Comparison of ENCODE assay signal across 29 cellular contexts in genomic region chr18:52063923-52064322, GRCh38.
"Had no signal": no experiment of that assay in that cellular context is flagged by ENCODE, and none has a peak within 500 bp of the region (broad histone marks: within the 10 kb centered on the region; RNA-seq: fewer than 3 reads in every experiment).

No MANE protein-coding gene starts in this region.

- H3K4me3 ChIP-seq: ovary, psoas muscle, right lobe of liver, sigmoid colon, stomach, thoracic aorta, thyroid gland, tibial nerve, upper lobe of left lung, vagina had no signal

- DNase-seq: naive B cell; naive thymus-derived CD8-positive, alpha-beta T cell; nephron progenitor cell; occipital lobe; ovary; psoas muscle; right cardiac atrium; right lobe of liver; sigmoid colon; small intestine; stimulated activated CD4-positive, alpha-beta T cell treated with anti-CD3 and anti-CD28 coated beads, Interleukin-15, amount 100 ng/mL, for 24 hours; stimulated activated CD4-positive, alpha-beta T cell treated with anti-CD3 and anti-CD28 coated beads, Interleukin-2, amount 100 ng/mL, for 24 hours; stimulated activated CD4-positive, alpha-beta T cell treated with anti-CD3 and anti-CD28 coated beads, Interleukin-2, amount 100 ng/mL, for 48 hours; stimulated activated CD4-positive, alpha-beta T cell treated with anti-CD3 and anti-CD28 coated beads, Interleukin-4, amount 100 ng/mL, for 4 hours; stimulated activated CD8-positive, alpha-beta memory T cell treated with anti-CD3 and anti-CD28 coated beads, Interleukin-4, amount 100 ng/mL, for 48 hours; stimulated activated naive B cell treated with anti-CD40 and anti-IgM and Interleukin-4, amounts not matched to agents 10 μg/mL and 1 μg/mL and 100 μg/mL, for 72 hours; stimulated activated naive CD4-positive, alpha-beta T cell treated with Interleukin-2 at 50 U/mL for 16 hours; stomach; thyroid gland; trophoblast cell; upper lobe of left lung had no signal

- H2AFZ ChIP-seq: parathyroid adenoma had no signal

- H3K36me3 Mint-ChIP-seq: naive B cell; naive thymus-derived CD8-positive, alpha-beta T cell; natural killer cell treated with Interleukin-12 subunit alpha and Interleukin-12 subunit beta and Interleukin-15 and Interleukin-18, amount 100 ng/mL, for 72 hours; stimulated activated naive B cell treated with anti-CD40 and anti-IgM and Interleukin-4, amounts not matched to agents 10 μg/mL and 1 μg/mL and 100 μg/mL, for 72 hours had no signal

- ATAC-seq: naive thymus-derived CD8-positive, alpha-beta T cell; natural killer cell treated with Interleukin-12 subunit alpha and Interleukin-12 subunit beta and Interleukin-15 and Interleukin-18, amount 100 ng/mL, for 72 hours; psoas muscle; right cardiac atrium; right lobe of liver; stimulated activated naive B cell treated with anti-CD40 and anti-IgM and Interleukin-4, amounts not matched to agents 10 μg/mL and 1 μg/mL and 100 μg/mL, for 72 hours had no signal

- H3K9ac ChIP-seq: parathyroid adenoma had no signal

- H3K4me1 ChIP-seq: parathyroid adenoma, psoas muscle, right lobe of liver, sigmoid colon, stomach, thyroid gland, tibial nerve, upper lobe of left lung, vagina had no signal

- H3K27ac ChIP-seq: ovary, parathyroid adenoma, psoas muscle, right lobe of liver, sigmoid colon, stomach, thoracic aorta, thyroid gland, tibial nerve, upper lobe of left lung, vagina had no signal

- H3K27ac Mint-ChIP-seq: naive B cell; natural killer cell treated with Interleukin-12 subunit alpha and Interleukin-12 subunit beta and Interleukin-15 and Interleukin-18, amount 100 ng/mL, for 72 hours; nephron progenitor cell; progenitor cell of endocrine pancreas; stimulated activated naive B cell treated with anti-CD40 and anti-IgM and Interleukin-4, amounts not matched to agents 10 μg/mL and 1 μg/mL and 100 μg/mL, for 72 hours; stimulated activated naive CD8-positive, alpha-beta T cell treated with anti-CD3 and anti-CD28 coated beads, Interleukin-15, Interleukin-2, amounts not matched to agents 100 ng/mL and 50 ng/mL, for 24 hours had no signal

- H3K79me2 ChIP-seq: parathyroid adenoma had no signal

- H3K27me3 ChIP-seq: ovary, right lobe of liver, sigmoid colon, stomach, thyroid gland, tibial nerve, upper lobe of left lung, vagina had no signal

- H3K4me3 Mint-ChIP-seq: naive B cell; naive thymus-derived CD8-positive, alpha-beta T cell; natural killer cell treated with Interleukin-12 subunit alpha and Interleukin-12 subunit beta and Interleukin-15 and Interleukin-18, amount 100 ng/mL, for 72 hours; nephron progenitor cell; neural crest cell; stimulated activated naive B cell treated with anti-CD40 and anti-IgM and Interleukin-4, amounts not matched to agents 10 μg/mL and 1 μg/mL and 100 μg/mL, for 72 hours; stimulated activated naive CD8-positive, alpha-beta T cell treated with anti-CD3 and anti-CD28 coated beads, Interleukin-15, Interleukin-2, amounts not matched to agents 100 ng/mL and 50 ng/mL, for 24 hours had no signal

- H3K9me3 ChIP-seq: ovary, right lobe of liver, sigmoid colon, thyroid gland, vagina had no signal

- H3K36me3 ChIP-seq: ovary, right lobe of liver, sigmoid colon, stomach, thoracic aorta, thyroid gland, tibial nerve, upper lobe of left lung, vagina had no signal

- H3K4me1 Mint-ChIP-seq: naive B cell; naive thymus-derived CD8-positive, alpha-beta T cell; stimulated activated naive B cell treated with anti-CD40 and anti-IgM and Interleukin-4, amounts not matched to agents 10 μg/mL and 1 μg/mL and 100 μg/mL, for 72 hours had no signal
